In the genomic region with DNA sequence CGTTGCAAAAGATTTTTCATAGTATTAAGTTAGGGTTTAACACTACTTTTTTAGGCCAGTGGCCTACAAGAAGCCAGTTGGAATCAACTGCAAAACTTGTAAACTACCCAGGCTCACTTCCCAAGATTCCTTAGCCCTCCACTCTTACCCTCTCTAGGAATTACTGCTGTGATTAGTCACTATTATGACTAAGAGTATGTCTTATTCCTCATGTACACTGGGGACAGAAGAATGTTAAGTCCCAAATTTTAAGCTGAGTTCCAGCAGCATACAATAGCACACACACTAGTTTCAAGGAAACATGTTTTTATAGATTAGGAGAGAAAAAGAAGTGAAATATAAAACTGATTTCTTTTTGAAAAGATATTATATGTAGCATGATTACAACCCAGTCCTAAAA, we compare ENCODE assay signal across 8 cellular contexts. TPM values are rescaled to one million over a fixed set of nuclear protein-coding genes. Genes with fewer than 3 reads are reported as not detected.
"Had no signal": no experiment of that assay in that cellular context is flagged by ENCODE, and none has a peak within 500 bp of the region (broad histone marks: within the 10 kb centered on the region; RNA-seq: fewer than 3 reads in every experiment).

No MANE protein-coding gene starts in this region.

- DNase-seq: activated naive CD4-positive, alpha-beta T cell treated with anti-CD3 and anti-CD28 coated beads, Interleukin-2, amount 10 ng/mL, durations not matched to agents 7 days and 5 days; adrenal gland; left lung; nephron progenitor cell; stimulated activated CD4-positive, alpha-beta T cell treated with anti-CD3 and anti-CD28 coated beads, Interleukin-4, amount 100 ng/mL, for 1 hour; stimulated activated CD8-positive, alpha-beta memory T cell treated with anti-CD3 and anti-CD28 coated beads, Interleukin-4, amount 100 ng/mL, for 48 hours; stomach had no signal

- H3K27ac ChIP-seq: adrenal gland, left lung, stomach had no signal

- H3K4me1 ChIP-seq: adrenal gland, left lung, stomach had no signal

- H3K9me3 ChIP-seq: adrenal gland, left lung, stomach had no signal

- H3K36me3 ChIP-seq: adrenal gland, left lung, stomach had no signal

- ATAC-seq: left lung had no signal

- H3K4me3 ChIP-seq: adrenal gland, left lung, stomach had no signal

- H3K27me3 ChIP-seq: adrenal gland, left lung, stomach had no signal

RNA-seq across cellular contexts. Expression of gene FBXL13, which starts 42.8 kb away (rescaled TPM):
- total RNA-seq: T-helper 2 cell treated with Interferon-gamma antibody and Interleukin-4, amounts not matched to agents 100 ng/mL and 5 ng/mL, for 36 hours had no signal
